In genomic region chr1:114457675-114458074, GRCh38 we compare ENCODE assay signal across 1 cellular context.
TF ChIP-seq lines count a peak whose summit lies in the region.

No MANE protein-coding gene starts in this region.

TF ChIP-seq in IMR-90, 13 proteins besides CTCF, POLR2A, EP300 and RAD21:
- TF ChIP-seq CHD1 (IDR thresholded peaks at IDR 0.05; ENCODE audit: low read depth, low read length) (no peak), USF2 (IDR thresholded peaks at IDR 0.05; ENCODE audit: low read depth, low read length) (no peak), FOS (IDR thresholded peaks at IDR 0.05; ENCODE audit: low read depth, low read length) (no peak), CEBPB (IDR thresholded peaks at IDR 0.05; ENCODE audit: low read depth, low read length) (no peak), RCOR1 (IDR thresholded peaks at IDR 0.05; ENCODE audit: insufficient replicate concordance, low read length) (no peak), ELK1 (IDR thresholded peaks at IDR 0.05; ENCODE audit: borderline replicate concordance, low read depth, low read length) (no peak), MAZ (IDR thresholded peaks at IDR 0.05; ENCODE audit: borderline replicate concordance, low read depth, low read length) (no peak), NFE2L2 (IDR thresholded peaks at IDR 0.05; ENCODE audit: low read depth, low read length) (no peak), MAFK (IDR thresholded peaks at IDR 0.05; ENCODE audit: low read depth, low read length) (no peak), BHLHE40 (IDR thresholded peaks at IDR 0.05; ENCODE audit: low read depth, low read length) (no peak), SMC3 (IDR thresholded peaks at IDR 0.05; ENCODE audit: low read depth, low read length) (no peak), RFX5 (IDR thresholded peaks at IDR 0.05; ENCODE audit: low read depth, low read length) (no peak), MXI1 (IDR thresholded peaks at IDR 0.05; ENCODE audit: borderline replicate concordance, low read depth, low read length) (no peak)
TF ChIP-seq in IMR-90: peak in this region for 0.
